In the genomic region with DNA sequence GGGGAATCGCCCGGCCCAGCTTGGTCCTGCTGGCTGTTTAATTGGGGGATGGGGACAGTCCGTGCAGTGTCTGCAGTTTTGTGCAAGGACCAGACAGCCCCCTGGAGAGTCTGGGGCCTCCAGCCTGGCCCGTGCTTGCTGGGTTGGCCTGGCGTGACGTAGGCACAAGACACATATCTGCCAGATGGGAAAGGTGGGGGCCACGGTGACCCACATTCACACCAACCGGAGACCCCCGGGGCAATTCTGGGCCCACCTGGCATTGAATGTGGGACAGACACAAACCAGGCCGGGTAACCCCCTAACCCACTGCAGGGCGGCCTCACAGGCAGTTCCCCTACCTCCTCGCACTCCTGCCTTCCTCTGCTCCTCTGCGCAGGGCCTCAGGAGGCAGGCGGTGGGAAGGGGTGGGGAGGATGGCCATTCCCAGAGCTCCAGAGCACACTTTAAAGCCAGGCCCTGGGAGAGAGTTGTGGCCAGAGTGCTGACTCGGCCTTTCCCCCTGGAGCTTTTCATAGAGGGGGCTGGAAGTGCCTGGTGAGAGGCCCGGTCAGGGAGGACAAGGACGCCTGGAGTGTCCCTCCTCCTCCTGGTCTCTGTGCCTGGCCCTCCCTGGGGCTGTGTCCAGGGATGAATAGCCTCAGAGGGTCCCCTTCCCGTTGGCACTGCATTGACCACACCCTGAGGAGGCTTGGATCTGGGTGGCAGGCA, we compare ENCODE assay signal across 8 cellular contexts. TPM values are rescaled to one million over a fixed set of nuclear protein-coding genes. Genes with fewer than 3 reads are reported as not detected.
A peak's percentile ranks its signal among the peaks of the same experiment; 100 is the strongest.
DNase-seq lines count a peak whose midpoint lies in the region; ATAC-seq and TF ChIP-seq lines count a peak whose summit lies in the region.

No MANE protein-coding gene starts in this region.

- ATAC-seq in SK-N-SH treated with all-trans-retinoic acid at 6 μM for 48 hours, result peak; percentile 30
- no peak for ATAC-seq in GM21619 (IDR thresholded peaks at IDR 0.05; ENCODE audit: unreplicated experiment)
- no peak for ATAC-seq in HG03460 (IDR thresholded peaks at IDR 0.05; ENCODE audit: unreplicated experiment)

- no peak for TF ChIP-seq CTCF in fibroblast of villous mesenchyme (IDR thresholded peaks at IDR 0.05; ENCODE audit: insufficient read depth, low read depth, low read length)

- DNase-seq in EL, result peak; percentile 53
- DNase-seq in fibroblast of villous mesenchyme (ENCODE audit: low read depth), result peak; percentile 77
- peak; percentile 71 for DNase-seq in retina
- no peak for DNase-seq in SIG-M5 (lab: John Stamatoyannopoulos, UW)
- DNase-seq in foreskin melanocyte, result no peak

- H3K4me3 ChIP-seq in fibroblast of villous mesenchyme (ENCODE audit: low read depth, low read length), result peak overlapping the region; percentile 86

TF ChIP-seq in SK-N-SH treated with all-trans-retinoic acid at 6 μM for 48 hours, 23 proteins besides CTCF, POLR2A, EP300 and RAD21:
- no peak for TF ChIP-seq SNAI2 (CRISPR knock-in tag; IDR thresholded peaks at IDR 0.05)
- no peak for TF ChIP-seq ESRRG (CRISPR knock-in tag; IDR thresholded peaks at IDR 0.05)
- TF ChIP-seq, protein P1, sequence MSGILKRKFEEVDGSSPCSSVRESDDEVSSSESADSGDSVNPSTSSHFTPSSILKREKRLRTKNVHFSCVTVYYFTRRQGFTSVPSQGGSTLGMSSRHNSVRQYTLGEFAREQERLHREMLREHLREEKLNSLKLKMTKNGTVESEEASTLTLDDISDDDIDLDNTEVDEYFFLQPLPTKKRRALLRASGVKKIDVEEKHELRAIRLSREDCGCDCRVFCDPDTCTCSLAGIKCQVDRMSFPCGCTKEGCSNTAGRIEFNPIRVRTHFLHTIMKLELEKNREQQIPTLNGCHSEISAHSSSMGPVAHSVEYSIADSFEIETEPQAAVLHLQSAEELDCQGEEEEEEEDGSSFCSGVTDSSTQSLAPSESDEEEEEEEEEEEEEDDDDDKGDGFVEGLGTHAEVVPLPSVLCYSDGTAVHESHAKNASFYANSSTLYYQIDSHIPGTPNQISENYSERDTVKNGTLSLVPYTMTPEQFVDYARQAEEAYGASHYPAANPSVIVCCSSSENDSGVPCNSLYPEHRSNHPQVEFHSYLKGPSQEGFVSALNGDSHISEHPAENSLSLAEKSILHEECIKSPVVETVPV (CRISPR knock-in tag; IDR thresholded peaks at IDR 0.05), result no peak
- TF ChIP-seq TSHZ2 (CRISPR knock-in tag; IDR thresholded peaks at IDR 0.05), result no peak; the same call in 1 of the 2 replicates
- no peak for TF ChIP-seq RARB (CRISPR knock-in tag; IDR thresholded peaks at IDR 0.05)
- TF ChIP-seq ZNF70 (CRISPR knock-in tag; IDR thresholded peaks at IDR 0.05), result peak; percentile 51; the same call in 1 of the 2 replicates
- no peak for TF ChIP-seq ZC3H10 (CRISPR knock-in tag; IDR thresholded peaks at IDR 0.05)
- peak; percentile 43; the same call in 1 of the 2 replicates for TF ChIP-seq TCF4 (CRISPR knock-in tag; IDR thresholded peaks at IDR 0.05; ENCODE audit: borderline replicate concordance)
- TF ChIP-seq ZFP3 (CRISPR knock-in tag; IDR thresholded peaks at IDR 0.05), result 0 out of 2 replicates have a peak, but pooled peaks have one; percentile 18
- TF ChIP-seq POU6F1 (CRISPR knock-in tag; IDR thresholded peaks at IDR 0.05; ENCODE audit: borderline replicate concordance, low read depth), result no peak
- no peak for TF ChIP-seq ISL1 (CRISPR knock-in tag; IDR thresholded peaks at IDR 0.05)
- TF ChIP-seq, protein P2, sequence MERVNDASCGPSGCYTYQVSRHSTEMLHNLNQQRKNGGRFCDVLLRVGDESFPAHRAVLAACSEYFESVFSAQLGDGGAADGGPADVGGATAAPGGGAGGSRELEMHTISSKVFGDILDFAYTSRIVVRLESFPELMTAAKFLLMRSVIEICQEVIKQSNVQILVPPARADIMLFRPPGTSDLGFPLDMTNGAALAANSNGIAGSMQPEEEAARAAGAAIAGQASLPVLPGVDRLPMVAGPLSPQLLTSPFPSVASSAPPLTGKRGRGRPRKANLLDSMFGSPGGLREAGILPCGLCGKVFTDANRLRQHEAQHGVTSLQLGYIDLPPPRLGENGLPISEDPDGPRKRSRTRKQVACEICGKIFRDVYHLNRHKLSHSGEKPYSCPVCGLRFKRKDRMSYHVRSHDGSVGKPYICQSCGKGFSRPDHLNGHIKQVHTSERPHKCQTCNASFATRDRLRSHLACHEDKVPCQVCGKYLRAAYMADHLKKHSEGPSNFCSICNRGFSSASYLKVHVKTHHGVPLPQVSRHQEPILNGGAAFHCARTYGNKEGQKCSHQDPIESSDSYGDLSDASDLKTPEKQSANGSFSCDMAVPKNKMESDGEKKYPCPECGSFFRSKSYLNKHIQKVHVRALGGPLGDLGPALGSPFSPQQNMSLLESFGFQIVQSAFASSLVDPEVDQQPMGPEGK (CRISPR knock-in tag; IDR thresholded peaks at IDR 0.05; ENCODE audit: borderline replicate concordance), result 0 out of 2 replicates have a peak, but pooled peaks have one; percentile 19

RNA-seq across cellular contexts. Expression of gene MRC2, which starts 1.5 kb away (rescaled TPM):
- total RNA-seq in fibroblast of villous mesenchyme, result 336 and 369 TPM in 2 replicates

Comparison
In these comparisons a context has a peak if more than half of its experiments do, and no peak if none do; other contexts are left out.
1. DNase-seq: peak in EL (single experiment), fibroblast of villous mesenchyme (single experiment) and retina (single experiment); none in SIG-M5 (single experiment) and foreskin melanocyte (single experiment).